In genomic region chr1:86207323-86207722, GRCh38 we compare ENCODE assay signal across 12 cellular contexts. TPM values are rescaled to one million over a fixed set of nuclear protein-coding genes. Genes with fewer than 3 reads are reported as not detected.
A peak's percentile ranks its signal among the peaks of the same experiment; 100 is the strongest.
DNase-seq lines count a peak whose midpoint lies in the region; TF ChIP-seq lines count a peak whose summit lies in the region.
"Had no signal": no experiment of that assay in that cellular context is flagged by ENCODE, and none has a peak within 500 bp of the region (broad histone marks: within the 10 kb centered on the region; RNA-seq: fewer than 3 reads in every experiment).

No MANE protein-coding gene starts in this region.

- no peak overlapping the region for H3K4me3 Mint-ChIP-seq in activated naive CD4-positive, alpha-beta T cell treated with anti-CD3 and anti-CD28 coated beads for 36 hours
- no peak overlapping the region for H3K4me3 Mint-ChIP-seq in endothelial cell (ENCODE audit: unreplicated experiment)
- H3K4me3 Mint-ChIP-seq: naive thymus-derived CD8-positive, alpha-beta T cell had no signal

- DNase-seq in GM03348 (ENCODE audit: low spot score) (peak; percentile 72), NCI-H2029 treated with DMSO at 0.1 percent for 48 hours (lab: John Stamatoyannopoulos, UW) (peak; percentile 78), epithelial cell of esophagus (ENCODE audit: low read depth) (peak; percentile 87), occipital lobe (lab: John Stamatoyannopoulos, UW) (peak; percentile 7), DMS79 treated with DMSO at 0.1 percent for 48 hours (lab: John Stamatoyannopoulos, UW) (no peak), endothelial cell (ENCODE audit: low spot score) (no peak), lower leg skin (ENCODE audit: low spot score in 2 of 2) (no peak)
- no peak for DNase-seq in activated naive CD4-positive, alpha-beta T cell treated with anti-CD3 and anti-CD28 coated beads for 36 hours
- DNase-seq: activated CD4-positive, alpha-beta T cell treated with anti-CD3 and anti-CD28 coated beads, Interleukin-2, amount 50 U/mL, for 1 hour; naive thymus-derived CD8-positive, alpha-beta T cell; Peyer's patch; tibial artery had no signal

- H3K4me3 ChIP-seq in epithelial cell of esophagus (ENCODE audit: low read length) (no peak overlapping the region), lower leg skin (ENCODE audit: low read depth, poor library complexity, severe bottlenecking) (no peak overlapping the region)
- H3K4me3 ChIP-seq: Peyer's patch, tibial artery had no signal

- TF ChIP-seq CTCF in epithelial cell of esophagus (IDR thresholded peaks at IDR 0.05; ENCODE audit: insufficient read depth, low read depth, low read length, missing control alignments) = no peak
- TF ChIP-seq CTCF in endothelial cell (IDR thresholded peaks at IDR 0.05; ENCODE audit: unreplicated experiment) = no peak
- TF ChIP-seq CTCF in lower leg skin (IDR thresholded peaks at IDR 0.05) = no peak

- TF ChIP-seq POLR2A in lower leg skin (IDR thresholded peaks at IDR 0.05) = no peak

- CTCF ChIA-PET in activated naive CD4-positive, alpha-beta T cell treated with anti-CD3 and anti-CD28 coated beads for 36 hours (lab: Charles Lee) = no interaction called here

- no peaks in the 10 kb centered on the region for H3K9me3 Mint-ChIP-seq in activated naive CD4-positive, alpha-beta T cell treated with anti-CD3 and anti-CD28 coated beads for 36 hours
- H3K9me3 Mint-ChIP-seq in endothelial cell (ENCODE audit: unreplicated experiment) = no peaks in the 10 kb centered on the region
- H3K9me3 Mint-ChIP-seq: naive thymus-derived CD8-positive, alpha-beta T cell had no signal

- no peaks in the 10 kb centered on the region for H3K36me3 Mint-ChIP-seq in activated naive CD4-positive, alpha-beta T cell treated with anti-CD3 and anti-CD28 coated beads for 36 hours (ENCODE audit: low read depth)
- H3K36me3 Mint-ChIP-seq in endothelial cell (ENCODE audit: low read depth, unreplicated experiment) = no peaks in the 10 kb centered on the region
- H3K36me3 Mint-ChIP-seq: naive thymus-derived CD8-positive, alpha-beta T cell had no signal

- peaks cover 9% of the 10 kb centered on the region for H3K27me3 Mint-ChIP-seq in activated naive CD4-positive, alpha-beta T cell treated with anti-CD3 and anti-CD28 coated beads for 36 hours (ENCODE audit: low read depth)
- no peaks in the 10 kb centered on the region for H3K27me3 Mint-ChIP-seq in endothelial cell (ENCODE audit: unreplicated experiment)

- intact Hi-C loops in activated naive CD4-positive, alpha-beta T cell treated with anti-CD3 and anti-CD28 coated beads for 36 hours (cut with micrococcal nuclease) = no loop called here
- intact Hi-C loops in lower leg skin (cut with DNase I; ENCODE audit: low total_unique reads) = no loop called here

- no peaks in the 10 kb centered on the region for H3K4me1 Mint-ChIP-seq in activated naive CD4-positive, alpha-beta T cell treated with anti-CD3 and anti-CD28 coated beads for 36 hours (ENCODE audit: low read depth)
- H3K4me1 Mint-ChIP-seq in endothelial cell (ENCODE audit: unreplicated experiment) = peaks cover 6% of the 10 kb centered on the region
- H3K4me1 Mint-ChIP-seq: naive thymus-derived CD8-positive, alpha-beta T cell had no signal

- 22 to 35% methylated on average over 2 of the region's 2 CpGs for WGBS in lower leg skin, 2 donors

- H3K27ac Mint-ChIP-seq in activated naive CD4-positive, alpha-beta T cell treated with anti-CD3 and anti-CD28 coated beads for 36 hours = no peak overlapping the region
- no peak overlapping the region for H3K27ac Mint-ChIP-seq in endothelial cell (ENCODE audit: unreplicated experiment)
- H3K27ac Mint-ChIP-seq: naive thymus-derived CD8-positive, alpha-beta T cell had no signal

RNA-seq across cellular contexts. Expression of gene COL24A1, which starts 50.8 kb away (rescaled TPM):
- total RNA-seq in occipital lobe (0.78 TPM), endothelial cell (ENCODE audit: unreplicated experiment) (0.74 TPM), lower leg skin (1 to 10 TPM in 2 of 4 donors, under 1 TPM in 2; 0.17 to 1.3 (median 0.80) TPM)
- not detected for total RNA-seq in activated naive CD4-positive, alpha-beta T cell treated with anti-CD3 and anti-CD28 coated beads for 36 hours
- total RNA-seq: naive thymus-derived CD8-positive, alpha-beta T cell had no signal

Comparison
In these comparisons a context has a peak if more than half of its experiments do, and no peak if none do; other contexts are left out.
1. DNase-seq: peak in GM03348 (single experiment), NCI-H2029 treated with DMSO at 0.1 percent for 48 hours (single experiment), epithelial cell of esophagus (single experiment) and occipital lobe (single experiment); none in DMS79 treated with DMSO at 0.1 percent for 48 hours (single experiment), activated naive CD4-positive, alpha-beta T cell treated with anti-CD3 and anti-CD28 coated beads for 36 hours (single experiment), endothelial cell (single experiment) and lower leg skin (0 of 2).